Comparison of ENCODE assay signal across 21 cellular contexts in the genomic region with DNA sequence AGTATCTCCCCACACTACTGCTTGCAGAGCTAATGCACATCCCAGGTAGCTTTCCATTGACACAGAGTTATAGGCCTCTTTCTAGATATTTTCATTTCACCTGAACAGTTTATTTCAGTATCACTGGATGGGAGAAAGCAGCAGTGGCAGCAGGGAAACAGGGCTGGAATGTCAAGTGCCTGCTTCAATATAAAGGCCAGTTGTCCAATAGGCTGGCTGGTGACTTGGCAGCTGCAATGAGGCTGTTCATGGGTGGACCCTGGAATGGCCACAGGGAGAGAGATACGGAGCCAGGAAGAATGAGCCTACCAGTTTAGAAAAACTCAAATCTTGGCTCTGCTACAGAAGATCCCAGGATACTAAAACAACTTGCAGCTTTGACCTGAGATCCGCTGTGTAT.
A peak's percentile ranks its signal among the peaks of the same experiment; 100 is the strongest.
DNase-seq lines count a peak whose midpoint lies in the region; ATAC-seq and TF ChIP-seq lines count a peak whose summit lies in the region.
"Had no signal": no experiment of that assay in that cellular context is flagged by ENCODE, and none has a peak within 500 bp of the region (broad histone marks: within the 10 kb centered on the region; RNA-seq: fewer than 3 reads in every experiment).

No MANE protein-coding gene starts in this region.

- H3K4me2 ChIP-seq in DOHH2 (ENCODE audit: low read length) (peak overlapping the region; percentile 78), Karpas-422 (ENCODE audit: low read depth, low read length, poor library complexity, severe bottlenecking) (peak overlapping the region; percentile 22)
- H3K4me2 ChIP-seq: PC-9 had no signal

- no peak overlapping the region for H3K27ac Mint-ChIP-seq in activated naive CD4-positive, alpha-beta T cell treated with anti-CD3 and anti-CD28 coated beads, Interleukin-2, amount 50 U/mL, for 72 hours
- H3K27ac Mint-ChIP-seq: CD4-positive, CD25-positive, alpha-beta regulatory T cell had no signal

- H3K36me3 ChIP-seq in DOHH2 (ENCODE audit: control insufficient read depth, low read length) (peaks cover 10% of the 10 kb centered on the region), Karpas-422 (ENCODE audit: insufficient read depth, low read length) (no peaks in the 10 kb centered on the region), left lung (no peaks in the 10 kb centered on the region)

- peaks cover 99% of the 10 kb centered on the region for H3K4me1 ChIP-seq in DOHH2 (ENCODE audit: control insufficient read depth, low read length)
- peaks cover 54% of the 10 kb centered on the region for H3K4me1 ChIP-seq in Karpas-422 (ENCODE audit: low read length)
- H3K4me1 ChIP-seq in left lung: peaks cover 0 to 18% of the 10 kb centered on the region in 2 donors

- H3K4me3 ChIP-seq in DOHH2 (ENCODE audit: low read length): peak overlapping the region; percentile 60
- H3K4me3 ChIP-seq in Karpas-422 (ENCODE audit: low read length): no peak overlapping the region
- H3K4me3 ChIP-seq in left lung: no peak overlapping the region
- H3K4me3 ChIP-seq: GM23248, PC-9 had no signal

- DNase-seq in Karpas-422 (no peak), cardiac septum (ENCODE audit: low spot score) (peak; percentile 75), left lung (no peak)
- no peak for DNase-seq in activated naive CD4-positive, alpha-beta T cell treated with anti-CD3 and anti-CD28 coated beads, Interleukin-2, amount 50 U/mL, for 72 hours (ENCODE audit: low spot score in 2 of 2)
- DNase-seq in effector CD8-positive, alpha-beta T cell (lab: John Stamatoyannopoulos, UW): no peak
- DNase-seq: CD4-positive, CD25-positive, alpha-beta regulatory T cell; DND-41; GM23248; HCEC 1CT; KG1; NCI-H1105 treated with DMSO at 0.1 percent for 48 hours; NCI-H2029 treated with DMSO at 0.1 percent for 48 hours; NCI-H2171; NCI-H524 treated with DMSO at 0.1 percent for 48 hours; PC-9; RPMI8226; SIG-M5 had no signal

- ATAC-seq in left lung (peak; percentile 82), HG03571 (IDR thresholded peaks at IDR 0.05; ENCODE audit: unreplicated experiment) (no peak), GM19455 (IDR thresholded peaks at IDR 0.05; ENCODE audit: unreplicated experiment) (no peak)
- no peak for ATAC-seq in activated naive CD4-positive, alpha-beta T cell treated with anti-CD3 and anti-CD28 coated beads, Interleukin-2, amount 50 U/mL, for 72 hours
- ATAC-seq: SK-N-SH treated with all-trans-retinoic acid at 6 μM for 48 hours had no signal

- H3K27ac ChIP-seq in DOHH2 (ENCODE audit: low read depth, low read length): peak overlapping the region; percentile 99
- no peak overlapping the region for H3K27ac ChIP-seq in Karpas-422 (ENCODE audit: low read length)
- H3K27ac ChIP-seq in left lung: no peak overlapping the region
- H3K27ac ChIP-seq: GM23248, PC-9 had no signal

- H3K27me3 ChIP-seq in DOHH2 (ENCODE audit: control insufficient read depth, low read length) (no peaks in the 10 kb centered on the region), Karpas-422 (ENCODE audit: low read length) (no peaks in the 10 kb centered on the region), left lung (no peaks in the 10 kb centered on the region)

- no peaks in the 10 kb centered on the region for H3K36me3 Mint-ChIP-seq in activated naive CD4-positive, alpha-beta T cell treated with anti-CD3 and anti-CD28 coated beads, Interleukin-2, amount 50 U/mL, for 72 hours
- H3K36me3 Mint-ChIP-seq: CD4-positive, CD25-positive, alpha-beta regulatory T cell had no signal

- intact Hi-C loops in cardiac septum (cut with DNase I) (no loop called here), left lung (cut with DNase I) (no loop called here)

- H4K20me1 ChIP-seq in DOHH2 (ENCODE audit: control insufficient read depth, insufficient read depth, low read depth, low read length) (no peaks in the 10 kb centered on the region), Karpas-422 (ENCODE audit: insufficient read depth, low read depth, low read length) (no peaks in the 10 kb centered on the region)

- TF ChIP-seq CTCF in DOHH2 (IDR thresholded peaks at IDR 0.05; ENCODE audit: low read depth, low read length, poor library complexity, severe bottlenecking): no peak
- no peak for TF ChIP-seq CTCF in left lung (IDR thresholded peaks at IDR 0.05)

- H2AFZ ChIP-seq in Karpas-422 (ENCODE audit: low read length): 0 out of 2 replicates have a peak overlapping the region, but pooled peaks have one; percentile 24
- H2AFZ ChIP-seq: GM23248, PC-9 had no signal

- no peak overlapping the region for H3K9ac ChIP-seq in Karpas-422 (ENCODE audit: low read length)
- H3K9ac ChIP-seq: GM23248 had no signal

- H3K9me3 Mint-ChIP-seq in activated naive CD4-positive, alpha-beta T cell treated with anti-CD3 and anti-CD28 coated beads, Interleukin-2, amount 50 U/mL, for 72 hours: no peaks in the 10 kb centered on the region

- H3K9me2 ChIP-seq in DOHH2 (replicated peaks; ENCODE audit: control insufficient read depth, low read length): no peaks in the 10 kb centered on the region
- H3K9me2 ChIP-seq in Karpas-422 (replicated peaks; ENCODE audit: insufficient read depth, low read length): no peaks in the 10 kb centered on the region

- no peaks in the 10 kb centered on the region for H3K9me3 ChIP-seq in DOHH2 (ENCODE audit: control insufficient read depth, insufficient read depth, low read length)
- no peaks in the 10 kb centered on the region for H3K9me3 ChIP-seq in Karpas-422 (ENCODE audit: low read length)
- no peaks in the 10 kb centered on the region for H3K9me3 ChIP-seq in left lung

- peaks cover 45% of the 10 kb centered on the region for H3F3A ChIP-seq in DOHH2 (ENCODE audit: control insufficient read depth, insufficient read depth)

- peaks cover 8% of the 10 kb centered on the region for H3K79me2 ChIP-seq in DOHH2 (ENCODE audit: control insufficient read depth, low read length)
- no peaks in the 10 kb centered on the region for H3K79me2 ChIP-seq in Karpas-422 (ENCODE audit: low read length)
